ENCODE assay signal across 8 cellular contexts in genomic region chr17:48597775-48598631, GRCh38. TPM values are rescaled to one million over a fixed set of nuclear protein-coding genes. Genes with fewer than 3 reads are reported as not detected.
DNase-seq lines count a peak whose midpoint lies in the region; ATAC-seq, FAIRE-seq and TF ChIP-seq lines count a peak whose summit lies in the region.

No MANE protein-coding gene starts in this region.

- DNase-seq in activated CD4-positive, CD25-positive, alpha-beta regulatory T cell (lab: John Stamatoyannopoulos, UW) = no peak
- DNase-seq in OCI-M1 (lab: John Stamatoyannopoulos, UW) = peak; percentile 80
- DNase-seq in chondrocyte (ENCODE audit: low spot score) = no peak
- DNase-seq in NCI-H1694 (lab: John Stamatoyannopoulos, UW) = no peak
- no peak for DNase-seq in cerebellum (ENCODE audit: low spot score)
- no peak for DNase-seq in urothelium cell line (ENCODE audit: low spot score)

- H3K4me3 ChIP-seq in mucosa of rectum (ENCODE audit: low read length in 2 of 2) = peak overlapping the region; percentile 53 to 70

- no peaks in the 10 kb centered on the region for H3K9me3 Mint-ChIP-seq in chondrocyte (ENCODE audit: low read depth)

- peak overlapping the region; percentile 60 to 73 for H3K9ac ChIP-seq in mucosa of rectum (ENCODE audit: low read depth in 1 of 2, low read length in 2 of 2)

- H3K36me3 Mint-ChIP-seq in chondrocyte (ENCODE audit: low read depth) = peaks cover 2% of the 10 kb centered on the region

- H3K4me3 Mint-ChIP-seq in chondrocyte (ENCODE audit: unreplicated experiment) = peak overlapping the region; percentile 49

- peaks cover 2 to 8% of the 10 kb centered on the region in 2 donors for H3K27me3 ChIP-seq in mucosa of rectum (ENCODE audit: control insufficient read depth in 2 of 2, insufficient read depth in 2 of 2, low read length in 2 of 2)

- peaks cover 95% of the 10 kb centered on the region for H3K27me3 Mint-ChIP-seq in chondrocyte (ENCODE audit: low read depth)

- ATAC-seq in activated CD4-positive, CD25-positive, alpha-beta regulatory T cell treated with anti-CD3 and anti-CD28 coated beads, Interleukin-2, amount 50 U/mL, for 24 hours = peak; percentile 24 to 45

- no peak overlapping the region for H3K27ac Mint-ChIP-seq in chondrocyte (ENCODE audit: unreplicated experiment)

- peaks cover 13% of the 10 kb centered on the region for H3K4me1 Mint-ChIP-seq in chondrocyte (ENCODE audit: low read depth)

- peak overlapping the region; percentile 75 to 77 for H3K27ac ChIP-seq in mucosa of rectum (ENCODE audit: low read depth in 2 of 2, low read length in 2 of 2)

- H3K36me3 ChIP-seq in mucosa of rectum (ENCODE audit: control insufficient read depth in 2 of 2, insufficient read depth in 2 of 2, low read length in 2 of 2) = peaks cover 23 to 25% of the 10 kb centered on the region in 2 donors

- TF ChIP-seq CTCF in chondrocyte (IDR thresholded peaks at IDR 0.05) = no peak

- peaks cover 49 to 51% of the 10 kb centered on the region in 2 donors for H3K4me1 ChIP-seq in mucosa of rectum (ENCODE audit: control insufficient read depth in 2 of 2, insufficient read depth in 2 of 2, low read length in 2 of 2)

- FAIRE-seq in urothelium cell line (lab: Jason Lieb, UNC) = no peak

- no peaks in the 10 kb centered on the region for H3K9me3 ChIP-seq in mucosa of rectum (ENCODE audit: control insufficient read depth in 2 of 2, low read length in 2 of 2)

RNA-seq across cellular contexts. Expression of gene HOXB5, which starts 4.4 kb away (rescaled TPM):
- total RNA-seq in chondrocyte (not detected in 3 replicates), cerebellum (not detected)

RNA-seq across cellular contexts. Expression of gene HOXB6, which starts 6.8 kb away (rescaled TPM):
- not detected in 3 replicates for total RNA-seq in chondrocyte
- total RNA-seq in cerebellum = not detected

RNA-seq across cellular contexts. Expression of gene HOXB3, which starts 8.0 kb away (rescaled TPM):
- total RNA-seq in chondrocyte = 0.18 to 0.57 TPM in 2 of 3 replicates, not detected in the other
- not detected for total RNA-seq in cerebellum

RNA-seq across cellular contexts. Expression of gene HOXB7, which starts 12.8 kb away (rescaled TPM):
- total RNA-seq in chondrocyte (not detected in 3 replicates), cerebellum (not detected)

RNA-seq across cellular contexts. Expression of gene HOXB8, which starts 17.1 kb away (rescaled TPM):
- total RNA-seq in chondrocyte = not detected in 3 replicates
- not detected for total RNA-seq in cerebellum
